Comparison of ENCODE assay signal across 14 cellular contexts in genomic region chr13:73230714-73231113, GRCh38.
DNase-seq lines count a peak whose midpoint lies in the region; TF ChIP-seq lines count a peak whose summit lies in the region.
"Had no signal": no experiment of that assay in that cellular context is flagged by ENCODE, and none has a peak within 500 bp of the region (broad histone marks: within the 10 kb centered on the region; RNA-seq: fewer than 3 reads in every experiment).

No MANE protein-coding gene starts in this region.

- no peak for TF ChIP-seq CTCF in CD14-positive monocyte (IDR thresholded peaks at IDR 0.05)
- no peak for TF ChIP-seq CTCF in GM12865 (IDR thresholded peaks at IDR 0.05; ENCODE audit: insufficient read depth, low read depth, low read length, missing control alignments)

- peaks cover 40% of the 10 kb centered on the region for H3K4me1 Mint-ChIP-seq in CD14-positive monocyte
- H3K4me1 Mint-ChIP-seq: nephron had no signal

- H3K27me3 Mint-ChIP-seq in CD14-positive monocyte (ENCODE audit: low read depth in 3 of 3): peaks cover 0 to 2% (median 0%) of the 10 kb centered on the region in 3 donors
- H3K27me3 Mint-ChIP-seq: CD8-positive, alpha-beta memory T cell had no signal

- H3K36me3 Mint-ChIP-seq in CD14-positive monocyte: no peaks in the 10 kb centered on the region
- H3K36me3 Mint-ChIP-seq: CD8-positive, alpha-beta memory T cell; stimulated activated effector memory CD8-positive, alpha-beta T cell treated with anti-CD3 and anti-CD28 coated beads, Interleukin-12 subunit alpha, Interleukin-12 subunit beta, amount 100 ng/mL, for 72 hours had no signal

- DNase-seq in CD14-positive monocyte (ENCODE audit: low spot score) (peak; percentile 54), GM12865 (ENCODE audit: low read depth) (peak; percentile 21), SKM-1 treated with dmso at 0.1 percent for 144 hours (lab: John Stamatoyannopoulos, UW; ENCODE audit: unreplicated experiment) (peak; percentile 37), foreskin melanocyte (peak; percentile 22), NCI-H1436 treated with DMSO at 0.1 percent for 48 hours (lab: John Stamatoyannopoulos, UW) (no peak), NCI-H2081 treated with DMSO at 0.1 percent for 48 hours (lab: John Stamatoyannopoulos, UW) (no peak), germinal center (ENCODE audit: low spot score) (no peak)
- DNase-seq: activated CD8-positive, alpha-beta memory T cell treated with anti-CD3 and anti-CD28 coated beads, Interleukin-2, amount 10 ng/mL, durations not matched to agents 7 days and 5 days; amniotic stem cell; GDM1; left ventricle myocardium superior had no signal

- peak overlapping the region in 1 of 2 donors; percentile 61 for H3K4me3 Mint-ChIP-seq in CD14-positive monocyte
- H3K4me3 Mint-ChIP-seq: activated CD8-positive, alpha-beta memory T cell treated with anti-CD3 and anti-CD28 coated beads, Interleukin-2, amount 10 ng/mL, durations not matched to agents 7 days and 5 days; CD8-positive, alpha-beta memory T cell; nephron; stimulated activated effector memory CD8-positive, alpha-beta T cell treated with anti-CD3 and anti-CD28 coated beads, Interleukin-12 subunit alpha, Interleukin-12 subunit beta, amount 100 ng/mL, for 72 hours had no signal

- peaks cover 0 to 6% (median 0%) of the 10 kb centered on the region in 7 donors for H3K9me3 Mint-ChIP-seq in CD14-positive monocyte
- H3K9me3 Mint-ChIP-seq: nephron; stimulated activated effector memory CD8-positive, alpha-beta T cell treated with anti-CD3 and anti-CD28 coated beads, Interleukin-12 subunit alpha, Interleukin-12 subunit beta, amount 100 ng/mL, for 72 hours had no signal

- H3K27ac Mint-ChIP-seq in CD14-positive monocyte: peak overlapping the region; percentile 68 to 93 (median 81)
- H3K27ac Mint-ChIP-seq: activated CD8-positive, alpha-beta memory T cell treated with anti-CD3 and anti-CD28 coated beads, Interleukin-2, amount 10 ng/mL, durations not matched to agents 7 days and 5 days; nephron; stimulated activated effector memory CD8-positive, alpha-beta T cell treated with anti-CD3 and anti-CD28 coated beads, Interleukin-12 subunit alpha, Interleukin-12 subunit beta, amount 100 ng/mL, for 72 hours had no signal

- H3K4me3 ChIP-seq in GM12865 (ENCODE audit: low read depth, low read length): no peak overlapping the region

- intact Hi-C loops in CD14-positive monocyte (cut with micrococcal nuclease): no loop called here

Comparison
In these comparisons a context has a peak if more than half of its experiments do, and no peak if none do; other contexts are left out.
1. DNase-seq: peak in CD14-positive monocyte (single experiment), GM12865 (single experiment), SKM-1 treated with dmso at 0.1 percent for 144 hours (single experiment) and foreskin melanocyte (single experiment); none in NCI-H1436 treated with DMSO at 0.1 percent for 48 hours (single experiment), NCI-H2081 treated with DMSO at 0.1 percent for 48 hours (single experiment) and germinal center (single experiment).